Comparison of ENCODE assay signal across 26 cellular contexts in genomic region chr2:176193048-176193447, GRCh38. TPM values are rescaled to one million over a fixed set of nuclear protein-coding genes. Genes with fewer than 3 reads are reported as not detected.
"Had no signal": no experiment of that assay in that cellular context is flagged by ENCODE, and none has a peak within 500 bp of the region (broad histone marks: within the 10 kb centered on the region; RNA-seq: fewer than 3 reads in every experiment).

No MANE protein-coding gene starts in this region.

- H3K36me3 ChIP-seq: left ventricle myocardium inferior, neural progenitor cell, prostate gland, right lobe of liver, vagina had no signal

- H3K9me3 ChIP-seq: left ventricle myocardium inferior, mucosa of descending colon, prostate gland, right lobe of liver, vagina had no signal

- H3K27ac ChIP-seq: epithelial cell of prostate, foreskin keratinocyte, left ventricle myocardium inferior, neural progenitor cell, prostate gland, right lobe of liver, vagina had no signal

- H3K9me3 Mint-ChIP-seq: activated naive CD4-positive, alpha-beta T cell treated with anti-CD3 and anti-CD28 coated beads, Interleukin-2, amount 50 U/mL, for 72 hours; memory B cell; stimulated activated naive CD8-positive, alpha-beta T cell treated with anti-CD3 and anti-CD28 coated beads, Interleukin-15, Interleukin-2, amounts not matched to agents 100 ng/mL and 50 ng/mL, for 24 hours; WTC11 had no signal

- H3K27ac Mint-ChIP-seq: activated CD4-positive, alpha-beta T cell treated with anti-CD3 and anti-CD28 coated beads for 36 hours; activated naive CD4-positive, alpha-beta T cell treated with anti-CD3 and anti-CD28 coated beads, Interleukin-2, amount 50 U/mL, for 72 hours; memory B cell; naive B cell; neural progenitor cell; stimulated activated naive CD8-positive, alpha-beta T cell treated with anti-CD3 and anti-CD28 coated beads, Interleukin-15, Interleukin-2, amounts not matched to agents 100 ng/mL and 50 ng/mL, for 24 hours; WTC11 had no signal

- H3K4me1 ChIP-seq: foreskin keratinocyte, neural progenitor cell, prostate gland had no signal

- DNase-seq: activated CD4-positive, alpha-beta T cell treated with anti-CD3 and anti-CD28 coated beads for 36 hours; activated CD4-positive, alpha-beta T cell treated with anti-CD3 and anti-CD28 coated beads, Interleukin-2, amount 50 U/mL, for 48 hours; activated gamma-delta T cell treated with Interleukin-2 at 50 U/mL for 16 hours; amniotic stem cell; foreskin keratinocyte; head of caudate nucleus; left ventricle myocardium inferior; mucosa of descending colon; naive B cell; right lobe of liver; small intestine; stimulated activated CD4-positive, alpha-beta T cell treated with anti-CD3 and anti-CD28 coated beads, Interleukin-15, amount 100 ng/mL, for 24 hours; stimulated activated CD4-positive, alpha-beta T cell treated with anti-CD3 and anti-CD28 coated beads, Interleukin-2, amount 100 ng/mL, for 48 hours; trophoblast cell had no signal

- H3K4me3 Mint-ChIP-seq: activated CD4-positive, alpha-beta T cell treated with anti-CD3 and anti-CD28 coated beads for 36 hours; memory B cell; naive B cell; neural progenitor cell; stimulated activated naive CD8-positive, alpha-beta T cell treated with anti-CD3 and anti-CD28 coated beads, Interleukin-15, Interleukin-2, amounts not matched to agents 100 ng/mL and 50 ng/mL, for 24 hours; WTC11 had no signal

- ATAC-seq: activated CD4-positive, alpha-beta T cell treated with anti-CD3 and anti-CD28 coated beads for 36 hours; activated naive CD4-positive, alpha-beta T cell treated with anti-CD3 and anti-CD28 coated beads, Interleukin-2, amount 50 U/mL, for 72 hours; foreskin keratinocyte; mucosa of descending colon; right lobe of liver; WTC11 had no signal

- H3K36me3 Mint-ChIP-seq: memory B cell, naive B cell, neural progenitor cell, WTC11 had no signal

- H3K4me3 ChIP-seq: left ventricle myocardium inferior, mucosa of descending colon, neural progenitor cell, prostate gland, right lobe of liver, vagina had no signal

RNA-seq across cellular contexts. Expression of gene HOXD1, which starts 4.6 kb away (rescaled TPM):
- total RNA-seq: activated CD4-positive, alpha-beta T cell treated with anti-CD3 and anti-CD28 coated beads for 36 hours; activated naive CD4-positive, alpha-beta T cell treated with anti-CD3 and anti-CD28 coated beads, Interleukin-2, amount 50 U/mL, for 72 hours; chondrocyte; fibroblast of lung; foreskin keratinocyte; left ventricle myocardium inferior; osteoblast; right lobe of liver; temporal lobe had no signal

RNA-seq across cellular contexts. Expression of gene HOXD3, which starts 35.9 kb away (rescaled TPM):
- total RNA-seq: activated CD4-positive, alpha-beta T cell treated with anti-CD3 and anti-CD28 coated beads for 36 hours; activated naive CD4-positive, alpha-beta T cell treated with anti-CD3 and anti-CD28 coated beads, Interleukin-2, amount 50 U/mL, for 72 hours; chondrocyte; fibroblast of lung; left ventricle myocardium inferior; right lobe of liver; temporal lobe; WTC11 had no signal

RNA-seq across cellular contexts. Expression of gene HOXD4, which starts 41.7 kb away (rescaled TPM):
- total RNA-seq: activated CD4-positive, alpha-beta T cell treated with anti-CD3 and anti-CD28 coated beads for 36 hours; activated naive CD4-positive, alpha-beta T cell treated with anti-CD3 and anti-CD28 coated beads, Interleukin-2, amount 50 U/mL, for 72 hours; chondrocyte; fibroblast of lung; left ventricle myocardium inferior; right lobe of liver; temporal lobe; WTC11 had no signal
